In the genomic region with DNA sequence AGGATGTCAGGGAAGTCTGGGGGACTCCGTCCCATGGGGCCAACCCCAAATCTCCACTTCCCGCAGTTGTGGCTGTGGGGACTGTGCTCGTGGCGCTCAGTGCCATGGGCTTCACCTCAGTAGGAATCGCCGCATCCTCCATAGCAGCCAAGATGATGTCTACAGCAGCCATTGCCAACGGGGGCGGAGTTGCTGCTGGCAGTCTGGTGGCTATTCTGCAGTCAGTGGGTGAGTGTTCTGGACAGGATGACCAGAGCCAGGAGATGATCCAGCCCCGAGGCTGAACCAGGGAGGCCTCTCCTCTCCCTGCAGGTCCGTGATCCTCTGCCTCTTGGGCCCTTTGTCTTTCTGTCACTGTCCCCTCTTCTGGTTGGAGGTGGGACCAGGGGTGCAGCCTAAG, we compare ENCODE assay signal across 20 cellular contexts. TPM values are rescaled to one million over a fixed set of nuclear protein-coding genes. Genes with fewer than 3 reads are reported as not detected.
DNase-seq lines count a peak whose midpoint lies in the region; ATAC-seq, FAIRE-seq and TF ChIP-seq lines count a peak whose summit lies in the region.
"Had no signal": no experiment of that assay in that cellular context is flagged by ENCODE, and none has a peak within 500 bp of the region (broad histone marks: within the 10 kb centered on the region; RNA-seq: fewer than 3 reads in every experiment).

No MANE protein-coding gene starts in this region.

- no peaks in the 10 kb centered on the region for H3K27me3 Mint-ChIP-seq in stimulated activated naive B cell treated with anti-CD40 and anti-IgM and Interleukin-4, amounts not matched to agents 10 μg/mL and 1 μg/mL and 100 μg/mL, for 72 hours
- H3K27me3 Mint-ChIP-seq: CD4-positive, CD25-positive, alpha-beta regulatory T cell had no signal

- DNase-seq in G401 (ENCODE audit: low spot score) (peak; percentile 81), MG63 (peak; percentile 24), head of caudate nucleus (peak in 29 of 42 donors; percentile 17 to 80 (median 48)), lower lobe of right lung (no peak), NCI-H2107 (lab: John Stamatoyannopoulos, UW) (no peak), GM19239 (ENCODE audit: insufficient read length, low spot score) (no peak)
- DNase-seq in stimulated activated naive B cell treated with anti-CD40 and anti-IgM and Interleukin-4, amounts not matched to agents 10 μg/mL and 1 μg/mL and 100 μg/mL, for 72 hours, result no peak
- DNase-seq: CD4-positive, CD25-positive, alpha-beta regulatory T cell; DND-41; NCI-H1105; NCI-H146; NCI-H2029; NCI-H226; NCI-H510A treated with DMSO at 0.1 percent for 48 hours; NCI-H748 treated with DMSO at 0.1 percent for 48 hours; PC-9; RPMI8226 had no signal

- H3K27me3 ChIP-seq in MG63 (no peaks in the 10 kb centered on the region), lower lobe of right lung (ENCODE audit: low read depth) (no peaks in the 10 kb centered on the region)

- no peaks in the 10 kb centered on the region for H3K36me3 ChIP-seq in MG63
- H3K36me3 ChIP-seq in lower lobe of right lung, result peaks cover 6% of the 10 kb centered on the region

- no peaks in the 10 kb centered on the region for H3K9me3 Mint-ChIP-seq in stimulated activated naive B cell treated with anti-CD40 and anti-IgM and Interleukin-4, amounts not matched to agents 10 μg/mL and 1 μg/mL and 100 μg/mL, for 72 hours
- H3K9me3 Mint-ChIP-seq: CD4-positive, CD25-positive, alpha-beta regulatory T cell had no signal

- intact Hi-C loops in head of caudate nucleus (cut with DNase I) (no loop called here), lower lobe of right lung (cut with DNase I) (no loop called here)

- no peak overlapping the region for H3K27ac ChIP-seq in lower lobe of right lung
- H3K27ac ChIP-seq: KMS-11, PC-9 had no signal

- no peak for TF ChIP-seq CTCF in lower lobe of right lung (IDR thresholded peaks at IDR 0.05)

- H3K36me3 Mint-ChIP-seq in stimulated activated naive B cell treated with anti-CD40 and anti-IgM and Interleukin-4, amounts not matched to agents 10 μg/mL and 1 μg/mL and 100 μg/mL, for 72 hours, result peaks cover 12 to 16% of the 10 kb centered on the region in 2 donors

- H3K4me1 Mint-ChIP-seq in stimulated activated naive B cell treated with anti-CD40 and anti-IgM and Interleukin-4, amounts not matched to agents 10 μg/mL and 1 μg/mL and 100 μg/mL, for 72 hours, result no peaks in the 10 kb centered on the region

- no peak overlapping the region for H3K4me3 ChIP-seq in MG63
- H3K4me3 ChIP-seq in lower lobe of right lung, result no peak overlapping the region
- H3K4me3 ChIP-seq: PC-9 had no signal

- ATAC-seq in stimulated activated naive B cell treated with anti-CD40 and anti-IgM and Interleukin-4, amounts not matched to agents 10 μg/mL and 1 μg/mL and 100 μg/mL, for 72 hours (replicated peaks), result no peak
- no peak for ATAC-seq in lower lobe of right lung

- in situ Hi-C loops in G401 (cut with HindIII; ENCODE audit: low sequenced_read_pairs), result no loop called here

- no peak overlapping the region for H3K4me3 Mint-ChIP-seq in stimulated activated naive B cell treated with anti-CD40 and anti-IgM and Interleukin-4, amounts not matched to agents 10 μg/mL and 1 μg/mL and 100 μg/mL, for 72 hours
- H3K4me3 Mint-ChIP-seq: CD4-positive, CD25-positive, alpha-beta regulatory T cell had no signal

- no peaks in the 10 kb centered on the region for H3K9me3 ChIP-seq in MG63
- H3K9me3 ChIP-seq in lower lobe of right lung, result no peaks in the 10 kb centered on the region

- no peak for FAIRE-seq in GM19239 (lab: Jason Lieb, UNC)
- FAIRE-seq: GM12891, HTR-8/SVneo had no signal

- peak overlapping the region; percentile 9 for H3K27ac Mint-ChIP-seq in stimulated activated naive B cell treated with anti-CD40 and anti-IgM and Interleukin-4, amounts not matched to agents 10 μg/mL and 1 μg/mL and 100 μg/mL, for 72 hours

- no peaks in the 10 kb centered on the region for H3K4me1 ChIP-seq in lower lobe of right lung

RNA-seq across cellular contexts. Expression of a gene that starts 8.8 kb away (rescaled TPM):
- not detected in 2 replicates for total RNA-seq in G401 (2014; rRNA removed; shearing (Covaris generic))
- 57.0 and 109 TPM in 2 replicates for total RNA-seq in MG63 (2014; rRNA removed; shearing (Covaris generic); ENCODE audit: low replicate concordance)
- 340 TPM for total RNA-seq in lower lobe of right lung

RNA-seq across cellular contexts. Expression of a gene that starts 20.6 kb away (rescaled TPM):
- total RNA-seq in G401 (2014; rRNA removed; shearing (Covaris generic)), result 7.9 and 20.6 TPM in 2 replicates
- total RNA-seq in MG63 (2014; rRNA removed; shearing (Covaris generic); ENCODE audit: low replicate concordance), result 1.5 and 16.5 TPM in 2 replicates
- 10.9 TPM for total RNA-seq in lower lobe of right lung

RNA-seq across cellular contexts. Expression of a gene that starts 20.7 kb away (rescaled TPM):
- 98.8 and 145 TPM in 2 replicates for total RNA-seq in G401 (2014; rRNA removed; shearing (Covaris generic))
- total RNA-seq in MG63 (2014; rRNA removed; shearing (Covaris generic); ENCODE audit: low replicate concordance), result 83.6 and 92.6 TPM in 2 replicates
- total RNA-seq in lower lobe of right lung, result 163 TPM

RNA-seq across cellular contexts. Expression of a gene that starts 27.7 kb away (rescaled TPM):
- total RNA-seq in G401 (2014; rRNA removed; shearing (Covaris generic)), result 92.3 and 158 TPM in 2 replicates
- 21.0 and 62.6 TPM in 2 replicates for total RNA-seq in MG63 (2014; rRNA removed; shearing (Covaris generic); ENCODE audit: low replicate concordance)
- 49.7 TPM for total RNA-seq in lower lobe of right lung

Comparison
In these comparisons a context has a peak if more than half of its experiments do, and no peak if none do; other contexts are left out.
1. DNase-seq: peak in G401 (single experiment), MG63 (single experiment) and head of caudate nucleus (29 of 42); none in stimulated activated naive B cell treated with anti-CD40 and anti-IgM and Interleukin-4, amounts not matched to agents 10 μg/mL and 1 μg/mL and 100 μg/mL, for 72 hours (single experiment), lower lobe of right lung (single experiment), NCI-H2107 (single experiment) and GM19239 (single experiment).
2. RNA of a gene that starts 8.8 kb away (total RNA-seq): 340 TPM in lower lobe of right lung (single experiment) and 57.0 to 109 TPM in MG63; not detected in G401; every median in the first group is over 10 times any median in the second.